9 cellular contexts compared by ENCODE assay signal in the genomic region with DNA sequence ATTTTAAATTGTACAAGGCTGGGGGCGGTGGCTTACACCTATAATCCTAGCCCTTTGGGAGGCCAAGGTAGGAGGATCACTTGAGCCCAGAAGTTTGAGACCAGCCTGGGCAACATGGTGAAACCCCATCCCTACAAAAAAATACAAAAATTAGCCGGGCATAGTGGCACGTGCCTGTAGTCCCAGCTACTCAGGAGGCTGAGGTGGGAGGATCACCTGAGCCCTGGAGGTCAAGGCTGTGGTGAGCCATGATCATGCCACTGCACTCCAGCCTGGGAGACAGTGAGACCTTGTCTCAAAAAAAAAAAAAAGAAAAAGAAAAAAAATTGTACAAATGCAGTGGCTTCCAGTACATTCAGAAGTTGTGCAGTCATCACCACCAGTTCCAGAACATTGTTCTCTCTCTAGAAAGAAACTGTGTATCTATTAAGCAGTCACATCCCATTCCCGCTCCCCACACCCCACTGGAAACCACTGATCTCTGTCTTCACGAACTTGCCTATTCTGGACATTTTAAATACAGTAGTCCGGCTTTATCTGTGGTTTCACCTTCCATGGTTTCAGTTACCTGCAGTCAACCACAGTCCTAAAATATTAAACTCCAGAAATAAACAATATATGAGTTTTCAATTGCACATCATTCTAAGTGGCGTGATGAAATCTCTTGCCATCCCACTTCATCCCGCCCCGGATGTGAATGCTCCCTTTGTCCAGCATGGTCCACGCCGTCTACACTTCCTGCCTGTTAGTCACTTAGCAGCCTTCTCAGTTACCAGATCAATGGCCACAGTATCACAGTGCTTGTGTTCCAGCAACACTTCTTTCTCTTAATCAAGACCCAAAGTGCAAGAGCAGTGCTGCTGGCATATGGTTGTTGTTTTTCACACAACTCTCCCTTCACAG. TPM values are rescaled to one million over a fixed set of nuclear protein-coding genes. Genes with fewer than 3 reads are reported as not detected.
DNase-seq lines count a peak whose midpoint lies in the region; TF ChIP-seq lines count a peak whose summit lies in the region.
"Not testable (repeated sequence)": the region's sequence is repeated elsewhere in the genome, so short reads cannot be mapped to it uniquely, and the experiment has no call there.
"Had no signal": no experiment of that assay in that cellular context is flagged by ENCODE, and none has a peak within 500 bp of the region (broad histone marks: within the 10 kb centered on the region; RNA-seq: fewer than 3 reads in every experiment).

No MANE protein-coding gene starts in this region.

- H3K4me1 Mint-ChIP-seq in osteocyte (ENCODE audit: unreplicated experiment), result peaks cover 23% of the 10 kb centered on the region

- H3K27ac ChIP-seq in SJSA1 (peak overlapping the region; percentile 48), right atrium auricular region (peak overlapping the region; percentile 28 to 35)

- H3K27me3 ChIP-seq in SJSA1 (replicated peaks); adipocyte (replicated peaks; ENCODE audit: control insufficient read depth, insufficient read depth, low read length); right atrium auricular region: not testable (repeated sequence)

- TF ChIP-seq POLR2A in NB4 (IDR thresholded peaks at IDR 0.05; ENCODE audit: extremely low read depth, insufficient read length), result not testable (repeated sequence)

- H3K27me3 Mint-ChIP-seq in osteocyte (ENCODE audit: unreplicated experiment), result not testable (repeated sequence)

- TF ChIP-seq CTCF in NB4 (IDR thresholded peaks at IDR 0.05; ENCODE audit: low read depth, low read length); epithelial cell of esophagus (IDR thresholded peaks at IDR 0.05; ENCODE audit: insufficient read depth, low read depth, low read length, missing control alignments); right atrium auricular region (IDR thresholded peaks at IDR 0.05); osteocyte (IDR thresholded peaks at IDR 0.05): not testable (repeated sequence)

- H3K4me3 Mint-ChIP-seq in osteocyte (ENCODE audit: unreplicated experiment), result not testable (repeated sequence)

- H3K4me1 ChIP-seq in SJSA1 (replicated peaks) (peaks cover 11% of the 10 kb centered on the region), adipocyte (ENCODE audit: control insufficient read depth, insufficient read depth, low read length) (peaks cover 18% of the 10 kb centered on the region), right atrium auricular region (peaks cover 0 to 22% of the 10 kb centered on the region in 2 donors)

- H3K9ac ChIP-seq in adipocyte (ENCODE audit: low read length), result peak overlapping the region; percentile 57

- H3K36me3 ChIP-seq in SJSA1 (peaks cover 19% of the 10 kb centered on the region), adipocyte (ENCODE audit: control insufficient read depth, insufficient read depth, low read length, severe bottlenecking) (peaks cover 32% of the 10 kb centered on the region)
- not testable (repeated sequence) for H3K36me3 ChIP-seq in right atrium auricular region

- H3K9me3 Mint-ChIP-seq in osteocyte (ENCODE audit: unreplicated experiment), result peaks cover 10% of the 10 kb centered on the region

- H3K4me3 ChIP-seq in NB4 (ENCODE audit: low read depth, low read length); SJSA1; adipocyte (ENCODE audit: low read length); epithelial cell of esophagus (ENCODE audit: low read length); right atrium auricular region: not testable (repeated sequence)

- peaks cover 40% of the 10 kb centered on the region for H3K36me3 Mint-ChIP-seq in osteocyte (ENCODE audit: unreplicated experiment)

- peak overlapping the region; percentile 16 for H3K27ac Mint-ChIP-seq in osteocyte (ENCODE audit: unreplicated experiment)

- not testable (repeated sequence) for H3K9me3 ChIP-seq in SJSA1 (replicated peaks); adipocyte (ENCODE audit: control insufficient read depth, low read length)
- peaks cover 0 to 12% of the 10 kb centered on the region in 2 donors for H3K9me3 ChIP-seq in right atrium auricular region

- DNase-seq in A172 (ENCODE audit: low spot score) (peak; percentile 35), DMS53 (lab: John Stamatoyannopoulos, UW) (peak; percentile 61), NB4 (ENCODE audit: low read depth) (peak; percentile 51), SJSA1 (ENCODE audit: low read depth in 1 of 2, low spot score in 2 of 2) (peak in 1 of 2 experiments; percentile 36), epithelial cell of esophagus (ENCODE audit: low read depth) (peak; percentile 74), right atrium auricular region (ENCODE audit: low spot score) (peak; percentile 80)
- DNase-seq in adipocyte (ENCODE audit: low read depth); osteocyte (ENCODE audit: extremely low spot score, unreplicated experiment): not testable (repeated sequence)

RNA-seq across cellular contexts. Expression of a gene that starts 13.1 kb away (rescaled TPM):
- total RNA-seq in A172 (2014; rRNA removed; shearing (Covaris generic)), result 0.21 TPM in 1 of 2 replicates, not detected in the other
- not detected in 2 replicates for total RNA-seq in SJSA1 (2014; rRNA removed; shearing (Covaris generic))
- total RNA-seq in right atrium auricular region (10 to 100 TPM; 25.5 to 36.3 TPM), osteocyte (125 and 131 TPM in 2 replicates)
- total RNA-seq: OCI-LY7 had no signal

RNA-seq across cellular contexts. Expression of a gene that starts 59.7 kb away (rescaled TPM):
- total RNA-seq in A172 (2014; rRNA removed; shearing (Covaris generic)), result 110 and 120 TPM in 2 replicates
- total RNA-seq in SJSA1 (2014; rRNA removed; shearing (Covaris generic)), result 76.9 and 114 TPM in 2 replicates
- total RNA-seq in right atrium auricular region (100 to 1,000 TPM; 224 to 266 TPM), osteocyte (127 and 129 TPM in 2 replicates)

Comparison
In these comparisons a context has a peak if more than half of its experiments do, and no peak if none do; other contexts are left out.
1. RNA of a gene that starts 13.1 kb away (total RNA-seq): 125 to 131 TPM in osteocyte and 25.5 to 36.3 TPM in right atrium auricular region; 0.21 TPM in A172 and not detected in SJSA1; every median in the first group is over 10 times any median in the second.